ENCODE assay signal across 17 cellular contexts in genomic region chr2:215274829-215275228, GRCh38. TPM values are rescaled to one million over a fixed set of nuclear protein-coding genes. Genes with fewer than 3 reads are reported as not detected.
A peak's percentile ranks its signal among the peaks of the same experiment; 100 is the strongest.
DNase-seq lines count a peak whose midpoint lies in the region; ATAC-seq, FAIRE-seq and TF ChIP-seq lines count a peak whose summit lies in the region.
"Had no signal": no experiment of that assay in that cellular context is flagged by ENCODE, and none has a peak within 500 bp of the region (broad histone marks: within the 10 kb centered on the region; RNA-seq: fewer than 3 reads in every experiment).

No MANE protein-coding gene starts in this region.

- no peak overlapping the region for H3K9ac ChIP-seq in mesendoderm (ENCODE audit: low read length)
- H3K9ac ChIP-seq: GM23248 had no signal

- H3K9me3 Mint-ChIP-seq in type B pancreatic cell = no peaks in the 10 kb centered on the region
- H3K9me3 Mint-ChIP-seq: CD4-positive, alpha-beta memory T cell had no signal

- no peak overlapping the region for H2BK120ac ChIP-seq in mesendoderm (ENCODE audit: low read depth, low read length)

- H3K36me3 ChIP-seq in bronchial epithelial cell (ENCODE audit: control insufficient read depth, insufficient read depth, low read length) (no peaks in the 10 kb centered on the region), mesendoderm (ENCODE audit: control insufficient read depth, insufficient read depth, low read length) (no peaks in the 10 kb centered on the region)
- H3K36me3 ChIP-seq: BE2C had no signal

- no peak overlapping the region for H2BK5ac ChIP-seq in mesendoderm (ENCODE audit: low read length)

- TF ChIP-seq CTCF in bronchial epithelial cell (IDR thresholded peaks at IDR 0.05; ENCODE audit: insufficient read depth, low read length, severe bottlenecking) = no peak
- TF ChIP-seq CTCF in type B pancreatic cell (conservative IDR thresholded peaks at IDR 0.05) = no peak

- H4K5ac ChIP-seq in mesendoderm (ENCODE audit: low read length) = no peak overlapping the region

- peak; percentile 26 for DNase-seq in NCI-H82 treated with DMSO at 0.1 percent for 48 hours (lab: John Stamatoyannopoulos, UW; ENCODE audit: unreplicated experiment)
- DNase-seq in bronchial epithelial cell (ENCODE audit: low read depth) = no peak
- peak; percentile 21 for DNase-seq in mesendoderm
- no peak for DNase-seq in type B pancreatic cell (ENCODE audit: extremely low spot score, unreplicated experiment)
- DNase-seq in RPMI8226 = no peak
- no peak for DNase-seq in ACHN
- DNase-seq: BE2C; CD4-positive, alpha-beta memory T cell; DMS153; DND-41; GDM1; GM23248; H7 had no signal

- no peaks in the 10 kb centered on the region for H3K79me2 ChIP-seq in mesendoderm (ENCODE audit: control insufficient read depth, insufficient read depth, low read length)

- ATAC-seq in HG03175 (IDR thresholded peaks at IDR 0.05; ENCODE audit: unreplicated experiment) = no peak

- H3K4me1 ChIP-seq in mesendoderm (ENCODE audit: control insufficient read depth, low read depth, low read length) = no peaks in the 10 kb centered on the region
- H3K4me1 ChIP-seq: BE2C had no signal

- peak overlapping the region; percentile 35 for H3K27ac Mint-ChIP-seq in type B pancreatic cell
- H3K27ac Mint-ChIP-seq: CD4-positive, alpha-beta memory T cell had no signal

- no peak overlapping the region for H3K4me3 ChIP-seq in bronchial epithelial cell (ENCODE audit: low read depth, low read length)
- H3K4me3 ChIP-seq in mesendoderm (ENCODE audit: low read length) = no peak overlapping the region
- H3K4me3 ChIP-seq: GM23248 had no signal

- no peak overlapping the region for H3K18ac ChIP-seq in mesendoderm (ENCODE audit: low read length)

- no peaks in the 10 kb centered on the region for H3K79me1 ChIP-seq in mesendoderm (ENCODE audit: low read length)

- in situ Hi-C loops in ACHN (cut with HindIII; ENCODE audit: low pct_ligation_motif_present, low pct_unique_long_range_greater_than_20kb, low sequenced_read_pairs) = no loop called here

- no peak overlapping the region for H2BK15ac ChIP-seq in mesendoderm (replicated peaks; ENCODE audit: low read depth)

- H3K27me3 Mint-ChIP-seq in type B pancreatic cell = no peaks in the 10 kb centered on the region

- H3K4me2 ChIP-seq in mesendoderm (ENCODE audit: low read length) = no peak overlapping the region

- H3K27me3 ChIP-seq in bronchial epithelial cell (ENCODE audit: control insufficient read depth, insufficient read depth, low read length) = no peaks in the 10 kb centered on the region
- H3K27me3 ChIP-seq in mesendoderm (ENCODE audit: insufficient read depth, low read length, poor library complexity) = no peaks in the 10 kb centered on the region
- H3K27me3 ChIP-seq: BE2C had no signal

- no peak overlapping the region for H2AK5ac ChIP-seq in mesendoderm (ENCODE audit: low read length)

- no peaks in the 10 kb centered on the region for H3K4me1 Mint-ChIP-seq in type B pancreatic cell (ENCODE audit: unreplicated experiment)

- no peaks in the 10 kb centered on the region for H3K36me3 Mint-ChIP-seq in type B pancreatic cell
- H3K36me3 Mint-ChIP-seq: CD4-positive, alpha-beta memory T cell had no signal

- no peak overlapping the region for H3K27ac ChIP-seq in mesendoderm (ENCODE audit: low read depth, low read length)
- H3K27ac ChIP-seq: C4-2B, GM23248 had no signal

- H4K8ac ChIP-seq in mesendoderm (ENCODE audit: low read depth, low read length) = no peak overlapping the region

- H3K23ac ChIP-seq in mesendoderm (ENCODE audit: low read length) = no peak overlapping the region

- FAIRE-seq in bronchial epithelial cell (lab: Jason Lieb, UNC) = peak; percentile 76
- FAIRE-seq: A204.1, GM18507 had no signal

- no peak overlapping the region for H3K4me3 Mint-ChIP-seq in type B pancreatic cell
- H3K4me3 Mint-ChIP-seq: CD4-positive, alpha-beta memory T cell had no signal

- H3K56ac ChIP-seq in mesendoderm (ENCODE audit: low read length) = no peak overlapping the region

- WGBS in mesendoderm (ENCODE audit: extremely low coverage, insufficient coverage, low lambda C conversion rate) = no CpG with 5 or more reads among the region's 7 CpGs

- H3K4ac ChIP-seq in mesendoderm (ENCODE audit: low read depth, low read length) = no peak overlapping the region

RNA-seq across cellular contexts. Expression of gene ATIC, which starts 37.0 kb away (rescaled TPM):
- total RNA-seq in bronchial epithelial cell (18.7 and 35.0 TPM in 2 replicates), type B pancreatic cell (ENCODE audit: low replicate concordance) (119 and 152 TPM in 2 replicates)
- polyA plus RNA-seq in mesendoderm (2013, experiment 1 of 2) = 652 TPM
- 630 TPM for polyA plus RNA-seq in mesendoderm (2013, experiment 2 of 2)

Comparison
In these comparisons a context has a peak if more than half of its experiments do, and no peak if none do; other contexts are left out.
1. DNase-seq: peak in NCI-H82 treated with DMSO at 0.1 percent for 48 hours (single experiment) and mesendoderm (single experiment); none in bronchial epithelial cell (single experiment), type B pancreatic cell (single experiment), RPMI8226 (single experiment) and ACHN (single experiment).